ENCODE assay signal across 8 cellular contexts in the genomic region with DNA sequence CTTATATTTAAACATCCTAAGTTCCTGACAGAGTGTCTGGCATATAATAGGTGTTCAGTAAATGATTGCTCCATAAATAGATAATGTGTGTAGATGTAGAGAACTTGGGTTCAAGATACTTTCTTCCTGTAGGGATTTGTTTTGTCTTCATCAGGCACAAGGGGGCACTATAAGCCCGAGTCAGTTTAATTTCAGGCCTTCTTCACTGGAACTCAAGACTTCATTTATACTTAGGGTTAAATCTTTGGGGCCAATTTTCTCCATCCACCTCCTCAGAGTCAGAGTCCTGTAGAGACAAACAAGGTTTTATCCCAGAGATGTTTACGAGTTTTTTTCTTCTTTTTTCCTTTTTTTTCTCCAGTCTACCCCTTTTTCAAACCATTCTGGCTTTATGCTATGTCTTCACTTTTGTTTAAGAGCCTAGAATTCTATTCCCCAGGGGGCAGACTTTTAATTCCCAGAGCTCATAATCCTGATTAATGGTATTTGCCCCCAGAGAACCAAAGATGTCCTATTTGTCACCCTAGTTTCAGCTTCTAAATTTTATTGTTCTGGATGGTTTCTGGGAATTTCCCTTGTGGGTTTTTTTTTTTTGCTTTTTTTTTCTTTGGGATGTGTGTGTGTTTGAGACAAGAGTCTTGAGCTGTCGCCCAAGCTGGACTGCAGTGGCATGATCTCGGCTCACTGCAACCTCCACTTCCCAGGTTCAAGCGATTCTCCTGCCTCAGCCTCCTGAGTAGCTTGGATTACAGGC.
A peak's percentile ranks its signal among the peaks of the same experiment; 100 is the strongest.
DNase-seq lines count a peak whose midpoint lies in the region; ATAC-seq and TF ChIP-seq lines count a peak whose summit lies in the region.

No MANE protein-coding gene starts in this region.

- H3K27ac ChIP-seq in right atrium auricular region: no peak overlapping the region
- no peak overlapping the region for H3K27ac ChIP-seq in VCaP
- H3K27ac ChIP-seq in ovary: no peak overlapping the region

- H3K27me3 ChIP-seq in right atrium auricular region (no peaks in the 10 kb centered on the region), ovary (no peaks in the 10 kb centered on the region)

- TF ChIP-seq CTCF in right atrium auricular region (IDR thresholded peaks at IDR 0.05) (peak; percentile 39 to 73), NB4 (IDR thresholded peaks at IDR 0.05; ENCODE audit: low read depth, low read length) (peak; percentile 54), VCaP (conservative IDR thresholded peaks at IDR 0.05) (peak; percentile 76), ovary (IDR thresholded peaks at IDR 0.05) (peak in 2 of 3 donors; percentile 20 to 50)

- intact Hi-C loops in Right ventricle myocardium inferior (cut with DNase I): no loop called here
- intact Hi-C loops in ovary (cut with DNase I): loop anchor here in 1 of 4 donors (10.0 kb wide), 1 partner anchor 419 kb away; the partner anchor contains the start of gene ABT1

- TF ChIP-seq EP300 in ovary (IDR thresholded peaks at IDR 0.05): no peak

- DNase-seq in right atrium auricular region (ENCODE audit: low spot score) (no peak), Right ventricle myocardium inferior (ENCODE audit: missing footprints) (no peak), NB4 (ENCODE audit: low read depth) (peak; percentile 89), ovary (no peak), UCSD-AML1 (lab: John Stamatoyannopoulos, UW; ENCODE audit: unreplicated experiment) (no peak)

- WGBS in ovary, 3 donors: 66 to 75% (median 70%) methylated on average over 5 of the region's 5 CpGs

- H3K4me1 ChIP-seq in right atrium auricular region (peaks cover 0 to 7% of the 10 kb centered on the region in 2 donors), ovary (ENCODE audit: insufficient read depth) (peaks cover 2% of the 10 kb centered on the region)

- TF ChIP-seq POLR2A in NB4 (IDR thresholded peaks at IDR 0.05; ENCODE audit: extremely low read depth, insufficient read length) (no peak), ovary (IDR thresholded peaks at IDR 0.05) (no peak)

- H3K9me3 ChIP-seq in right atrium auricular region (no peaks in the 10 kb centered on the region), ovary (no peaks in the 10 kb centered on the region)

- H3K4me3 ChIP-seq in right atrium auricular region: no peak overlapping the region
- H3K4me3 ChIP-seq in NB4 (ENCODE audit: low read depth, low read length): no peak overlapping the region
- H3K4me3 ChIP-seq in ovary: no peak overlapping the region

- H3K36me3 ChIP-seq in right atrium auricular region (no peaks in the 10 kb centered on the region), ovary (no peaks in the 10 kb centered on the region)

- no peak for ATAC-seq in Right ventricle myocardium inferior
- ATAC-seq in esophagus mucosa: peak; percentile 14
- no peak for ATAC-seq in HG02885 (IDR thresholded peaks at IDR 0.05; ENCODE audit: poor library complexity, unreplicated experiment)
